20 cellular contexts compared by ENCODE assay signal in genomic region chr6:33566182-33567084, GRCh38. TPM values are rescaled to one million over a fixed set of nuclear protein-coding genes. Genes with fewer than 3 reads are reported as not detected.
DNase-seq lines count a peak whose midpoint lies in the region; ATAC-seq and TF ChIP-seq lines count a peak whose summit lies in the region.
"Had no signal": no experiment of that assay in that cellular context is flagged by ENCODE, and none has a peak within 500 bp of the region (broad histone marks: within the 10 kb centered on the region; RNA-seq: fewer than 3 reads in every experiment).

No MANE protein-coding gene starts in this region.

- H3K4me3 Mint-ChIP-seq in activated naive CD4-positive, alpha-beta T cell treated with anti-CD3 and anti-CD28 coated beads, Interleukin-2, amount 10 ng/mL, durations not matched to agents 7 days and 5 days, result no peak overlapping the region
- H3K4me3 Mint-ChIP-seq in stimulated activated naive B cell treated with anti-CD40 and anti-IgM and Interleukin-4, amounts not matched to agents 10 μg/mL and 1 μg/mL and 100 μg/mL, for 72 hours, result no peak overlapping the region
- H3K4me3 Mint-ChIP-seq: activated T-helper 1 cell treated with anti-CD3 and anti-CD28 coated beads, Interleukin-12 subunit alpha, Interleukin-12 subunit beta, Interleukin-2, Interleukin-4 antibody, amounts not matched to agents 30 ng/mL and 10 ng/mL and 1 ng/mL, durations not matched to agents 14 hours and 24 hours and 36 hours; dendritic cell treated with granulocyte-macrophage colony-stimulating factor and Interleukin-4, amounts not matched to agents 40 ng/mL and 50 ng/mL, for 4 days; T-helper 17 cell had no signal

- H3K9me3 Mint-ChIP-seq in activated naive CD4-positive, alpha-beta T cell treated with anti-CD3 and anti-CD28 coated beads, Interleukin-2, amount 50 U/mL, for 72 hours, result no peaks in the 10 kb centered on the region
- no peaks in the 10 kb centered on the region for H3K9me3 Mint-ChIP-seq in activated naive CD4-positive, alpha-beta T cell treated with anti-CD3 and anti-CD28 coated beads, Interleukin-2, amount 10 ng/mL, durations not matched to agents 7 days and 5 days
- no peaks in the 10 kb centered on the region for H3K9me3 Mint-ChIP-seq in stimulated activated naive B cell treated with anti-CD40 and anti-IgM and Interleukin-4, amounts not matched to agents 10 μg/mL and 1 μg/mL and 100 μg/mL, for 72 hours
- H3K9me3 Mint-ChIP-seq: activated T-helper 1 cell treated with anti-CD3 and anti-CD28 coated beads, Interleukin-12 subunit alpha, Interleukin-12 subunit beta, Interleukin-2, Interleukin-4 antibody, amounts not matched to agents 30 ng/mL and 10 ng/mL and 1 ng/mL, durations not matched to agents 14 hours and 24 hours and 36 hours; dendritic cell treated with granulocyte-macrophage colony-stimulating factor and Interleukin-4, amounts not matched to agents 40 ng/mL and 50 ng/mL, for 4 days had no signal

- H3K4me1 Mint-ChIP-seq in activated naive CD4-positive, alpha-beta T cell treated with anti-CD3 and anti-CD28 coated beads, Interleukin-2, amount 10 ng/mL, durations not matched to agents 7 days and 5 days, result peaks cover 40% of the 10 kb centered on the region
- peaks cover 19 to 41% of the 10 kb centered on the region in 2 donors for H3K4me1 Mint-ChIP-seq in stimulated activated naive B cell treated with anti-CD40 and anti-IgM and Interleukin-4, amounts not matched to agents 10 μg/mL and 1 μg/mL and 100 μg/mL, for 72 hours

- H3K27me3 Mint-ChIP-seq in activated naive CD4-positive, alpha-beta T cell treated with anti-CD3 and anti-CD28 coated beads, Interleukin-2, amount 10 ng/mL, durations not matched to agents 7 days and 5 days, result no peaks in the 10 kb centered on the region
- no peaks in the 10 kb centered on the region for H3K27me3 Mint-ChIP-seq in stimulated activated naive B cell treated with anti-CD40 and anti-IgM and Interleukin-4, amounts not matched to agents 10 μg/mL and 1 μg/mL and 100 μg/mL, for 72 hours
- H3K27me3 Mint-ChIP-seq: dendritic cell treated with granulocyte-macrophage colony-stimulating factor and Interleukin-4, amounts not matched to agents 40 ng/mL and 50 ng/mL, for 4 days; T-helper 17 cell had no signal

- H3K27ac Mint-ChIP-seq in activated naive CD4-positive, alpha-beta T cell treated with anti-CD3 and anti-CD28 coated beads, Interleukin-2, amount 50 U/mL, for 72 hours, result peak overlapping the region; percentile 73 to 95
- no peak overlapping the region for H3K27ac Mint-ChIP-seq in activated naive CD4-positive, alpha-beta T cell treated with anti-CD3 and anti-CD28 coated beads, Interleukin-2, amount 10 ng/mL, durations not matched to agents 7 days and 5 days
- peak overlapping the region; percentile 61 for H3K27ac Mint-ChIP-seq in stimulated activated naive B cell treated with anti-CD40 and anti-IgM and Interleukin-4, amounts not matched to agents 10 μg/mL and 1 μg/mL and 100 μg/mL, for 72 hours
- H3K27ac Mint-ChIP-seq: activated T-helper 1 cell treated with anti-CD3 and anti-CD28 coated beads, Interleukin-12 subunit alpha, Interleukin-12 subunit beta, Interleukin-2, Interleukin-4 antibody, amounts not matched to agents 30 ng/mL and 10 ng/mL and 1 ng/mL, durations not matched to agents 14 hours and 24 hours and 36 hours; dendritic cell treated with granulocyte-macrophage colony-stimulating factor and Interleukin-4, amounts not matched to agents 40 ng/mL and 50 ng/mL, for 4 days had no signal

- no peak overlapping the region for H3K4me3 ChIP-seq in fibroblast of the aortic adventitia (ENCODE audit: low read depth, low read length)
- H3K4me3 ChIP-seq: ovary, stomach, uterus had no signal

- H3K36me3 Mint-ChIP-seq in activated naive CD4-positive, alpha-beta T cell treated with anti-CD3 and anti-CD28 coated beads, Interleukin-2, amount 50 U/mL, for 72 hours, result peaks cover 0 to 6% of the 10 kb centered on the region in 2 donors
- H3K36me3 Mint-ChIP-seq in activated naive CD4-positive, alpha-beta T cell treated with anti-CD3 and anti-CD28 coated beads, Interleukin-2, amount 10 ng/mL, durations not matched to agents 7 days and 5 days, result peaks cover 32% of the 10 kb centered on the region
- peaks cover 5 to 23% of the 10 kb centered on the region in 2 donors for H3K36me3 Mint-ChIP-seq in stimulated activated naive B cell treated with anti-CD40 and anti-IgM and Interleukin-4, amounts not matched to agents 10 μg/mL and 1 μg/mL and 100 μg/mL, for 72 hours

- no peak for DNase-seq in activated naive CD4-positive, alpha-beta T cell treated with anti-CD3 and anti-CD28 coated beads, Interleukin-2, amount 50 U/mL, for 72 hours (ENCODE audit: low spot score in 2 of 2)
- DNase-seq in activated naive CD4-positive, alpha-beta T cell treated with anti-CD3 and anti-CD28 coated beads, Interleukin-2, amount 10 ng/mL, durations not matched to agents 7 days and 5 days, result no peak
- DNase-seq in RPMI7951 (ENCODE audit: low read depth), result peak; percentile 72
- peak; percentile 35 for DNase-seq in fibroblast of the aortic adventitia (ENCODE audit: low read depth)
- DNase-seq in stimulated activated naive B cell treated with anti-CD40 and anti-IgM and Interleukin-4, amounts not matched to agents 10 μg/mL and 1 μg/mL and 100 μg/mL, for 72 hours, result no peak
- no peak for DNase-seq in activated naive CD4-positive, alpha-beta T cell (lab: John Stamatoyannopoulos, UW)
- DNase-seq in NCI-H1417 treated with DMSO at 0.1 percent for 48 hours (lab: John Stamatoyannopoulos, UW), result no peak
- DNase-seq in NCI-H526 (lab: John Stamatoyannopoulos, UW), result no peak
- DNase-seq: activated CD4-positive, alpha-beta T cell treated with anti-CD3 and anti-CD28 coated beads for 48 hours; anterior cingulate cortex; Calu3; NCI-H187; NCI-H69; ovary; stomach; T-helper 17 cell; uterus had no signal

- ATAC-seq in activated naive CD4-positive, alpha-beta T cell treated with anti-CD3 and anti-CD28 coated beads, Interleukin-2, amount 50 U/mL, for 72 hours, result no peak
- no peak for ATAC-seq in stimulated activated naive B cell treated with anti-CD40 and anti-IgM and Interleukin-4, amounts not matched to agents 10 μg/mL and 1 μg/mL and 100 μg/mL, for 72 hours (replicated peaks)
- ATAC-seq: Panc1, T-helper 17 cell had no signal

- CTCF ChIA-PET in activated naive CD4-positive, alpha-beta T cell treated with anti-CD3 and anti-CD28 coated beads, Interleukin-2, amount 10 ng/mL, durations not matched to agents 7 days and 5 days (lab: Charles Lee), result no interaction called here

- TF ChIP-seq CTCF in fibroblast of the aortic adventitia (IDR thresholded peaks at IDR 0.05; ENCODE audit: insufficient read depth, low read length), result no peak

RNA-seq across cellular contexts. Expression of gene BAK1, which starts 13.6 kb away (rescaled TPM):
- total RNA-seq in activated naive CD4-positive, alpha-beta T cell treated with anti-CD3 and anti-CD28 coated beads, Interleukin-2, amount 50 U/mL, for 72 hours, result 10 to 100 TPM; 43.8 to 57.0 TPM
- total RNA-seq in RPMI7951 (2014; rRNA removed; shearing (Covaris generic)), result 26.4 and 34.8 TPM in 2 replicates
- total RNA-seq in fibroblast of the aortic adventitia (ENCODE audit: low replicate concordance), result 5.2 and 9.9 TPM in 2 replicates

RNA-seq across cellular contexts. Expression of gene ITPR3, which starts 54.7 kb away (rescaled TPM):
- 10 to 100 TPM; 39.2 to 50.8 TPM for total RNA-seq in activated naive CD4-positive, alpha-beta T cell treated with anti-CD3 and anti-CD28 coated beads, Interleukin-2, amount 50 U/mL, for 72 hours
- 24.4 and 27.9 TPM in 2 replicates for total RNA-seq in RPMI7951 (2014; rRNA removed; shearing (Covaris generic))
- 13.4 and 91.2 TPM in 2 replicates for total RNA-seq in fibroblast of the aortic adventitia (ENCODE audit: low replicate concordance)

Comparison
In these comparisons a context has a peak if more than half of its experiments do, and no peak if none do; other contexts are left out.
1. DNase-seq: peak in RPMI7951 (single experiment) and fibroblast of the aortic adventitia (single experiment); none in activated naive CD4-positive, alpha-beta T cell treated with anti-CD3 and anti-CD28 coated beads, Interleukin-2, amount 50 U/mL, for 72 hours (0 of 2), activated naive CD4-positive, alpha-beta T cell treated with anti-CD3 and anti-CD28 coated beads, Interleukin-2, amount 10 ng/mL, durations not matched to agents 7 days and 5 days (single experiment), stimulated activated naive B cell treated with anti-CD40 and anti-IgM and Interleukin-4, amounts not matched to agents 10 μg/mL and 1 μg/mL and 100 μg/mL, for 72 hours (single experiment), activated naive CD4-positive, alpha-beta T cell (0 of 4), NCI-H1417 treated with DMSO at 0.1 percent for 48 hours (single experiment) and NCI-H526 (0 of 2).